33 cellular contexts compared by ENCODE assay signal in the genomic region with DNA sequence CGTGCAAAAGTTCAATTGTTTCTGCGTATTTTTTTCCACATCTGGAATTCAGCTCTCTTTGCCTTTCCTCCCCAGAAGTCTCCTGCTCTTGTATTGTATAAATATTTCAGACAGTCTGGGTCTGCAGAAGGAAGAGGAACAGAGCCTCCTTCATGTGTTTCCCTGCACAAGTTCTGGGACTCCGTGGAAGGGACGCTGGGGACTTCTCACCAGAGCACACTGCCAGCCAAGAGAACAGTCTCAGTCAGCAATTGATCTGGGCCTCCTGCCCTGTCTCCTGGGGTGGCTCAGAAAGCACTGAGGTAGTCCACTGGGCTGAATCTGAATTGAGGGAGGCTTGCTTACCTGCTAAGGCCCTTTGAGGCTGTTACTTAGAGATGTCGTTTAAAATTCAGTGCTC.
"Had no signal": no experiment of that assay in that cellular context is flagged by ENCODE, and none has a peak within 500 bp of the region (broad histone marks: within the 10 kb centered on the region; RNA-seq: fewer than 3 reads in every experiment).

No MANE protein-coding gene starts in this region.

- H3K27ac Mint-ChIP-seq: activated B cell treated with CpG ODN at 0.5 μM for 24 hours; activated CD4-positive, alpha-beta memory T cell treated with anti-CD3 and anti-CD28 coated beads for 36 hours; activated CD4-positive, alpha-beta T cell treated with anti-CD3 and anti-CD28 coated beads, Interleukin-2, amount 10 ng/mL, durations not matched to agents 24 days and 14 days; activated CD8-positive, alpha-beta T cell treated with anti-CD3 and anti-CD28 coated beads for 36 hours; activated naive CD4-positive, alpha-beta T cell treated with anti-CD3 and anti-CD28 coated beads for 36 hours; activated naive CD4-positive, alpha-beta T cell treated with anti-CD3 and anti-CD28 coated beads, Interleukin-2, amount 50 U/mL, for 72 hours; activated naive CD8-positive, alpha-beta T cell treated with anti-CD3 and anti-CD28 coated beads for 36 hours; activated T-cell treated with anti-CD3 and anti-CD28 coated beads, Interleukin-2, amount 50 U/mL, for 72 hours; activated T-helper 1 cell treated with anti-CD3 and anti-CD28 coated beads, Interleukin-12 subunit alpha, Interleukin-12 subunit beta, Interleukin-2, Interleukin-4 antibody, amounts not matched to agents 30 ng/mL and 10 ng/mL and 1 ng/mL, durations not matched to agents 14 hours and 24 hours and 36 hours; activated T-helper 17 cell treated with anti-CD3 and anti-CD28 coated beads, Interleukin-2, amount 50 U/mL, for 72 hours; T-helper 1 cell treated with Interleukin-12 subunit alpha and Interleukin-12 subunit beta and Interleukin-4 antibody, amounts not matched to agents 30 μg/mL and 1 μg/mL, for 36 hours; T-helper 2 cell treated with Interferon-gamma antibody and Interleukin-4, amounts not matched to agents 5 μg/mL and 100 μg/mL, for 36 hours had no signal

- H3K36me3 Mint-ChIP-seq: activated CD4-positive, alpha-beta memory T cell treated with anti-CD3 and anti-CD28 coated beads for 36 hours; activated naive CD4-positive, alpha-beta T cell treated with anti-CD3 and anti-CD28 coated beads, Interleukin-2, amount 50 U/mL, for 72 hours; activated naive CD8-positive, alpha-beta T cell treated with anti-CD3 and anti-CD28 coated beads for 36 hours had no signal

- H3K9me3 Mint-ChIP-seq: activated B cell treated with CpG ODN at 0.5 μM for 24 hours; activated CD4-positive, alpha-beta memory T cell treated with anti-CD3 and anti-CD28 coated beads for 36 hours; activated CD4-positive, alpha-beta T cell treated with anti-CD3 and anti-CD28 coated beads, Interleukin-2, amount 10 ng/mL, durations not matched to agents 24 days and 14 days; activated CD8-positive, alpha-beta T cell treated with anti-CD3 and anti-CD28 coated beads for 36 hours; activated naive CD4-positive, alpha-beta T cell treated with anti-CD3 and anti-CD28 coated beads for 36 hours; activated naive CD4-positive, alpha-beta T cell treated with anti-CD3 and anti-CD28 coated beads, Interleukin-2, amount 50 U/mL, for 72 hours; activated naive CD8-positive, alpha-beta T cell treated with anti-CD3 and anti-CD28 coated beads for 36 hours; activated T-cell treated with anti-CD3 and anti-CD28 coated beads, Interleukin-2, amount 50 U/mL, for 4 hours; activated T-cell treated with anti-CD3 and anti-CD28 coated beads, Interleukin-2, amount 50 U/mL, for 72 hours; activated T-helper 1 cell treated with anti-CD3 and anti-CD28 coated beads, Interleukin-12 subunit alpha, Interleukin-12 subunit beta, Interleukin-2, Interleukin-4 antibody, amounts not matched to agents 30 ng/mL and 10 ng/mL and 1 ng/mL, durations not matched to agents 14 hours and 24 hours and 36 hours; activated T-helper 17 cell treated with anti-CD3 and anti-CD28 coated beads, Interleukin-2, amount 50 U/mL, for 72 hours; T-helper 1 cell treated with Interleukin-12 subunit alpha and Interleukin-12 subunit beta and Interleukin-4 antibody, amounts not matched to agents 30 μg/mL and 1 μg/mL, for 36 hours; T-helper 2 cell treated with Interferon-gamma antibody and Interleukin-4, amounts not matched to agents 5 μg/mL and 100 μg/mL, for 36 hours had no signal

- DNase-seq: activated B cell treated with CpG ODN at 0.5 μM for 24 hours; activated CD4-positive, alpha-beta memory T cell treated with anti-CD3 and anti-CD28 coated beads for 36 hours; activated CD4-positive, alpha-beta T cell treated with anti-CD3 and anti-CD28 coated beads for 4 hours; activated CD4-positive, alpha-beta T cell treated with anti-CD3 and anti-CD28 coated beads, Interleukin-2, amount 10 ng/mL, durations not matched to agents 24 days and 14 days; activated CD4-positive, alpha-beta T cell treated with anti-CD3 and anti-CD28 coated beads, Interleukin-2, amount 50 U/mL, for 1 hour; activated CD4-positive, alpha-beta T cell treated with anti-CD3 and anti-CD28 coated beads, Interleukin-2, amount 50 U/mL, for 4 hours; activated CD4-positive, CD25-positive, alpha-beta regulatory T cell treated with anti-CD3 and anti-CD28 coated beads, Interleukin-2, amount 50 U/mL, for 72 hours; activated CD8-positive, alpha-beta T cell treated with anti-CD3 and anti-CD28 coated beads for 36 hours; activated effector memory CD4-positive, alpha-beta T cell treated with anti-CD3 and anti-CD28 coated beads, Interleukin-2, amount 50 U/mL, for 16 hours; activated gamma-delta T cell treated with Interleukin-2 at 50 U/mL for 16 hours; activated naive CD4-positive, alpha-beta T cell; activated naive CD4-positive, alpha-beta T cell treated with anti-CD3 and anti-CD28 coated beads for 36 hours; activated naive CD4-positive, alpha-beta T cell treated with anti-CD3 and anti-CD28 coated beads, Interleukin-2, amount 50 U/mL, for 16 hours; activated naive CD8-positive, alpha-beta T cell treated with anti-CD3 and anti-CD28 coated beads for 36 hours; activated T-cell treated with anti-CD3 and anti-CD28 coated beads for 4 hours; activated T-cell treated with anti-CD3 and anti-CD28 coated beads, Interleukin-2, amount 50 U/mL, for 1 hour; activated T-cell treated with anti-CD3 and anti-CD28 coated beads, Interleukin-2, amount 50 U/mL, for 4 hours; activated T-cell treated with anti-CD3 and anti-CD28 coated beads, Interleukin-2, amount 50 U/mL, for 72 hours; amniotic stem cell; aorta; body of pancreas; brain microvascular endothelial cell; central memory CD4-positive, alpha-beta T cell; T-helper 1 cell; T-helper 2 cell; T-helper 9 cell had no signal

- H3K4me1 Mint-ChIP-seq: activated B cell treated with CpG ODN at 0.5 μM for 24 hours; activated CD4-positive, alpha-beta T cell treated with anti-CD3 and anti-CD28 coated beads, Interleukin-2, amount 10 ng/mL, durations not matched to agents 24 days and 14 days; activated naive CD8-positive, alpha-beta T cell treated with anti-CD3 and anti-CD28 coated beads for 36 hours; activated T-helper 17 cell treated with anti-CD3 and anti-CD28 coated beads, Interleukin-2, amount 50 U/mL, for 72 hours had no signal

- H3K27me3 ChIP-seq: body of pancreas had no signal

- H3K27ac ChIP-seq: adrenal gland, body of pancreas, brain microvascular endothelial cell, breast epithelium had no signal

- H3K4me3 Mint-ChIP-seq: activated B cell treated with CpG ODN at 0.5 μM for 24 hours; activated CD4-positive, alpha-beta memory T cell treated with anti-CD3 and anti-CD28 coated beads for 36 hours; activated CD4-positive, alpha-beta T cell treated with anti-CD3 and anti-CD28 coated beads, Interleukin-2, amount 10 ng/mL, durations not matched to agents 24 days and 14 days; activated CD8-positive, alpha-beta T cell treated with anti-CD3 and anti-CD28 coated beads for 36 hours; activated naive CD4-positive, alpha-beta T cell treated with anti-CD3 and anti-CD28 coated beads for 36 hours; activated naive CD8-positive, alpha-beta T cell treated with anti-CD3 and anti-CD28 coated beads for 36 hours; activated T-cell treated with anti-CD3 and anti-CD28 coated beads, Interleukin-2, amount 50 U/mL, for 4 hours; activated T-cell treated with anti-CD3 and anti-CD28 coated beads, Interleukin-2, amount 50 U/mL, for 72 hours; activated T-helper 1 cell treated with anti-CD3 and anti-CD28 coated beads, Interleukin-12 subunit alpha, Interleukin-12 subunit beta, Interleukin-2, Interleukin-4 antibody, amounts not matched to agents 30 ng/mL and 10 ng/mL and 1 ng/mL, durations not matched to agents 14 hours and 24 hours and 36 hours; activated T-helper 17 cell treated with anti-CD3 and anti-CD28 coated beads, Interleukin-2, amount 50 U/mL, for 72 hours; T-helper 1 cell treated with Interleukin-12 subunit alpha and Interleukin-12 subunit beta and Interleukin-4 antibody, amounts not matched to agents 30 μg/mL and 1 μg/mL, for 36 hours; T-helper 2 cell treated with Interferon-gamma antibody and Interleukin-4, amounts not matched to agents 5 μg/mL and 100 μg/mL, for 36 hours had no signal

- H3K27me3 Mint-ChIP-seq: activated CD8-positive, alpha-beta T cell treated with anti-CD3 and anti-CD28 coated beads for 36 hours had no signal

- H3K9me3 ChIP-seq: adrenal gland, body of pancreas, breast epithelium had no signal

- ATAC-seq: activated CD8-positive, alpha-beta T cell treated with anti-CD3 and anti-CD28 coated beads for 36 hours; activated naive CD4-positive, alpha-beta T cell treated with anti-CD3 and anti-CD28 coated beads, Interleukin-2, amount 50 U/mL, for 72 hours; activated T-cell treated with anti-CD3 and anti-CD28 coated beads, Interleukin-2, amount 50 U/mL, for 4 hours; activated T-cell treated with anti-CD3 and anti-CD28 coated beads, Interleukin-2, amount 50 U/mL, for 72 hours; activated T-helper 17 cell treated with anti-CD3 and anti-CD28 coated beads, Interleukin-2, amount 50 U/mL, for 72 hours; body of pancreas had no signal

- H3K4me1 ChIP-seq: breast epithelium had no signal

- H3K4me3 ChIP-seq: adrenal gland, body of pancreas, breast epithelium had no signal

- H3K36me3 ChIP-seq: adrenal gland, brain microvascular endothelial cell, breast epithelium had no signal
